1 cellular context compared by ENCODE assay signal in the genomic region with DNA sequence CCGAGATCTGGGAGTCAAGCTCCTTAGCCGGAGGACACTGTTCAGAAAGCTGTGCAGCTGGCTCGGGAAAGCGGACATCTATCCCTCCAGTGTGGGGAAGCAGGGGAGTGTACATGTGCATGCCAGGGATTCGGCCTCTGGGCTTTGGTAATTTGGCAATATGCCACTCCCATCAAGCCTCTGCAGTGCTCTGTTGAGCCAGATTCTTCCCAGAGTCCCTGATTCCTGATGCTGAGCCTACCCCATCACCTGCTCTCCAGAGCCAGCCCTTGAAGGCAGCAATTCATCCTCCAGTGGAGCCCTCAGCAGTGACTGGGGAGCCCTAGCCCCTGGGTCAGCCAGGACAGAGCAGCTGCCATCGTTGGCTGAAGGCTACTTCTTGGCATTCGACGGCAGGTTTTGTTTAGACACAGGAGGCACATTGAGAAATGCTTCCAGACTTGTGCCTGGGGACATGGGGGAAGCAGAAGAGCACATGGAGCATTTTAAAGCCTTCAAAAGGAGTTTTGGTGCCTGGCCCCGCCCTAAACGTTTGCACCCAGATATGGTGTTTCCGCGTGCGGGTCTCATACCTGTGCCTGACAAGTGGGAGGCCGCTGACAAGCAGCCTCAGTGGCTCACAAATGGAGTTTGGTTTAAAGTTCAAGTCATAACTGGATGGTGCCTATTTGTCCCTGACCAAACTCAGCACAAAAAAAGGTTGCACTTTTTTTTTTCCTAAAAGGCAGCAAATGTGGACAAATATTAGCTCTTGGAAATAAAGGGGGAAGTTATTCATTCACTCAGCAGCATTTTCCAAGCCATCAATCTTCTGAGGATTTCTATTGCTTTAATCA.
TF ChIP-seq lines count a peak whose summit lies in the region.

No MANE protein-coding gene starts in this region.

TF ChIP-seq in HepG2, 621 proteins besides CTCF, POLR2A, EP300 and RAD21 (continued from another document):
- TF ChIP-seq, protein P1, sequence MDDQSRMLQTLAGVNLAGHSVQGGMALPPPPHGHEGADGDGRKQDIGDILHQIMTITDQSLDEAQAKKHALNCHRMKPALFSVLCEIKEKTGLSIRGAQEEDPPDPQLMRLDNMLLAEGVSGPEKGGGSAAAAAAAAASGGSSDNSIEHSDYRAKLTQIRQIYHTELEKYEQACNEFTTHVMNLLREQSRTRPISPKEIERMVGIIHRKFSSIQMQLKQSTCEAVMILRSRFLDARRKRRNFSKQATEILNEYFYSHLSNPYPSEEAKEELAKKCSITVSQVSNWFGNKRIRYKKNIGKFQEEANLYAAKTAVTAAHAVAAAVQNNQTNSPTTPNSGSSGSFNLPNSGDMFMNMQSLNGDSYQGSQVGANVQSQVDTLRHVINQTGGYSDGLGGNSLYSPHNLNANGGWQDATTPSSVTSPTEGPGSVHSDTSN (CRISPR knock-in tag; IDR thresholded peaks at IDR 0.05; ENCODE audit: borderline replicate concordance) = no peak
- no peak for TF ChIP-seq ZNF451 (CRISPR knock-in tag; IDR thresholded peaks at IDR 0.05)
- TF ChIP-seq HHEX (CRISPR knock-in tag; IDR thresholded peaks at IDR 0.05) = no peak
- no peak for TF ChIP-seq KMT2A (CRISPR knock-in tag; IDR thresholded peaks at IDR 0.05)
- TF ChIP-seq FOXA1 (IDR thresholded peaks at IDR 0.05) = no peak
- TF ChIP-seq FOXA1 (CRISPR knock-in tag; IDR thresholded peaks at IDR 0.05) = peak; percentile 11; the same call in 1 of the 2 replicates
- no peak for TF ChIP-seq ZNF282 (IDR thresholded peaks at IDR 0.05; ENCODE audit: partially characterized antibody)
- TF ChIP-seq, protein P2, sequence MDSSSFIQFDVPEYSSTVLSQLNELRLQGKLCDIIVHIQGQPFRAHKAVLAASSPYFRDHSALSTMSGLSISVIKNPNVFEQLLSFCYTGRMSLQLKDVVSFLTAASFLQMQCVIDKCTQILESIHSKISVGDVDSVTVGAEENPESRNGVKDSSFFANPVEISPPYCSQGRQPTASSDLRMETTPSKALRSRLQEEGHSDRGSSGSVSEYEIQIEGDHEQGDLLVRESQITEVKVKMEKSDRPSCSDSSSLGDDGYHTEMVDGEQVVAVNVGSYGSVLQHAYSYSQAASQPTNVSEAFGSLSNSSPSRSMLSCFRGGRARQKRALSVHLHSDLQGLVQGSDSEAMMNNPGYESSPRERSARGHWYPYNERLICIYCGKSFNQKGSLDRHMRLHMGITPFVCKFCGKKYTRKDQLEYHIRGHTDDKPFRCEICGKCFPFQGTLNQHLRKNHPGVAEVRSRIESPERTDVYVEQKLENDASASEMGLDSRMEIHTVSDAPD (CRISPR knock-in tag; IDR thresholded peaks at IDR 0.05) = 0 out of 2 replicates have a peak, but pooled peaks have one; percentile 22
- TF ChIP-seq HNF4A (CRISPR knock-in tag; IDR thresholded peaks at IDR 0.05) = 0 out of 2 replicates have a peak, but pooled peaks have one; percentile 22
- TF ChIP-seq ZNF292 (CRISPR knock-in tag; IDR thresholded peaks at IDR 0.05; ENCODE audit: borderline replicate concordance, low read depth) = no peak
